Comparison of ENCODE assay signal across 26 cellular contexts in genomic region chr3:102699104-102699818, GRCh38.
"Had no signal": no experiment of that assay in that cellular context is flagged by ENCODE, and none has a peak within 500 bp of the region (broad histone marks: within the 10 kb centered on the region; RNA-seq: fewer than 3 reads in every experiment).

No MANE protein-coding gene starts in this region.

- H3K4me3 ChIP-seq: colonic mucosa had no signal

- H3K36me3 ChIP-seq: brain microvascular endothelial cell, colonic mucosa, WERI-Rb-1 had no signal

- H3K27ac ChIP-seq: brain microvascular endothelial cell, colonic mucosa, epithelial cell of prostate, WERI-Rb-1 had no signal

- DNase-seq: activated B cell treated with CpG ODN at 0.5 μM for 24 hours; activated CD4-positive, alpha-beta T cell treated with anti-CD3 and anti-CD28 coated beads for 48 hours; activated CD4-positive, alpha-beta T cell treated with anti-CD3 and anti-CD28 coated beads, Interleukin-2, amount 50 U/mL, for 1 hour; activated CD4-positive, alpha-beta T cell treated with anti-CD3 and anti-CD28 coated beads, Interleukin-2, amount 50 U/mL, for 48 hours; activated CD8-positive, alpha-beta memory T cell treated with anti-CD3 and anti-CD28 coated beads for 24 hours; activated CD8-positive, alpha-beta T cell treated with anti-CD3 and anti-CD28 coated beads for 36 hours; activated effector memory CD4-positive, alpha-beta T cell treated with Interleukin-2 at 50 U/mL for 16 hours; activated gamma-delta T cell treated with Interleukin-2 at 50 U/mL for 16 hours; activated naive CD4-positive, alpha-beta T cell treated with anti-CD3 and anti-CD28 coated beads, Interleukin-2, amount 50 U/mL, for 16 hours; activated naive CD4-positive, alpha-beta T cell treated with Interleukin-2 at 50 U/mL for 16 hours; activated T-cell treated with anti-CD3 and anti-CD28 coated beads, Interleukin-2, amount 50 U/mL, for 4 hours; amniotic stem cell; anterior cingulate cortex; brain microvascular endothelial cell; central memory CD4-positive, alpha-beta T cell; cerebellar nuclear complex; colonic mucosa; effector CD8-positive, alpha-beta T cell; foreskin fibroblast; T-helper 1 cell; T-helper 17 cell; T1000; WERI-Rb-1 had no signal

- H3K27me3 ChIP-seq: brain microvascular endothelial cell, colonic mucosa had no signal

- ATAC-seq: activated CD4-positive, CD25-positive, alpha-beta regulatory T cell treated with anti-CD3 and anti-CD28 coated beads, Interleukin-2, amount 50 U/mL, for 24 hours; activated CD8-positive, alpha-beta T cell treated with anti-CD3 and anti-CD28 coated beads for 36 hours; activated T-cell treated with anti-CD3 and anti-CD28 coated beads, Interleukin-2, amount 50 U/mL, for 4 hours; activated T-helper 17 cell treated with anti-CD3 and anti-CD28 coated beads, Interleukin-2, amount 50 U/mL, for 72 hours; T-helper 17 cell had no signal

- H3K9me3 ChIP-seq: colonic mucosa had no signal

- H3K4me1 ChIP-seq: colonic mucosa had no signal
